ENCODE assay signal across 1 cellular context in the genomic region with DNA sequence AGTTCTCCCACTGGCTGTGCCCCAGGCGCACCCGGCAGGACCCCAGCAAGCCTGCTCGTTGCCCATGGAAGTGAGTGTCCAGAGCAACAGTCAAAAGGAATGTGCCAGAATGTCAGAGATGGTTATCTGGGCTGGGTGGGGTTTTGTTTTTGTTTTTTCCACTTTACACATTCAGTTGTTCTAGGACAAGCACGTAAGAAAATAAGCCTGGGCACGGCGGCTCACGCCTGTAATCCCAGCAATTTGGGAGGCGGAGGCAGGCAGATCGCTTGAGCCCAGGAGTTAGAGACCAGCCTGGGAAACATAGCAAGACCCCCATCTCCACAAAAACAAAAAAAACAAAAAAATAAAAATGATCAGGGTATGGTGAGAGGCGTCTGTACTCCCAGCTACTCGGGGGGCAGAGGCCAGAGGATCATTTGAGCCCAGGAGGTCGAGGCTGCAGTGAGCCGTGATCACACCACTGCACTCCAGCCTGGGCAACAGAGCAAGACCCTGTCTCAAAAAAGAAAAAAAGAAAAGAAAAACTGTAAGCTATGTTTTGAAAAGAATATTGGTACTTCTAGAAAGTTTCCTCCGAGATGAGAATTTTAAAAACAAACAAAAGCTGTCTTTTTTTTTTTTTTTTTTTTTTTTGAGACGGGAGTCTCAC.
TF ChIP-seq lines count a peak whose summit lies in the region.

No MANE protein-coding gene starts in this region.

TF ChIP-seq in A549, 52 proteins besides CTCF, POLR2A, EP300 and RAD21 (continued from another document):
- TF ChIP-seq GATA3 (IDR thresholded peaks at IDR 0.05; ENCODE audit: borderline replicate concordance) = peak; percentile 25; the same call in 1 of the 2 replicates
- TF ChIP-seq POLR2AphosphoS2 (conservative IDR thresholded peaks at IDR 0.05; ENCODE audit: low read length) = no peak
- TF ChIP-seq HMGXB4 (CRISPR knock-in tag; IDR thresholded peaks at IDR 0.05; ENCODE audit: borderline replicate concordance) = no peak
- TF ChIP-seq, protein P1, sequence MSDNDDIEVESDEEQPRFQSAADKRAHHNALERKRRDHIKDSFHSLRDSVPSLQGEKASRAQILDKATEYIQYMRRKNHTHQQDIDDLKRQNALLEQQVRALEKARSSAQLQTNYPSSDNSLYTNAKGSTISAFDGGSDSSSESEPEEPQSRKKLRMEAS (IDR thresholded peaks at IDR 0.05) = no peak
- no peak for TF ChIP-seq HOXB5 (CRISPR knock-in tag; IDR thresholded peaks at IDR 0.05)
- TF ChIP-seq MYC (IDR thresholded peaks at IDR 0.05; ENCODE audit: borderline replicate concordance, low read length) = no peak
